8 cellular contexts compared by ENCODE assay signal in the genomic region with DNA sequence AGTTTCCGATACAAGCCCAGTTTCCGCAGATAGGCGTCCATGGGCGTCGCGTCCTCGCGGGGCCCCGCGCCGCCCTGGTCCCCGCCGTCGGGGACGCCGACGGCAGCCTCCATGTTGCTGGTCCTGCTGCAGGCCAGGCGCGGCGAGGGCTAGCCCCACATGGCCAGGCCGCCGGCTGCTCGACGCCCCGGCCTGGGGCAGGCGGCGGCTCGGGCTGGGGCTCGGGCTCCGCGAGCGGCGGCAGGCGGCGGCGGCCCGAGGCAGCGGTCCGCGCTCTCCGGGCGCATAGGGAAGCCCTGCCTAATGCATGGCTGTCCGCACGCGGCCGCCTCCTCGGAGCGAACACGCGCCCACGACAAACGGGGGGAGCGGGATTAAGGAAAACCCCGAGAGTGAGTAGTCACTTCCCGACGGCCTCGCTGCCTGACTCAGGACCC. TPM values are rescaled to one million over a fixed set of nuclear protein-coding genes. Genes with fewer than 3 reads are reported as not detected.
A peak's percentile ranks its signal among the peaks of the same experiment; 100 is the strongest.
DNase-seq lines count a peak whose midpoint lies in the region; ATAC-seq and TF ChIP-seq lines count a peak whose summit lies in the region.
"Not testable (repeated sequence)": the region's sequence is repeated elsewhere in the genome, so short reads cannot be mapped to it uniquely, and the experiment has no call there.

No MANE protein-coding gene starts in this region.

- H3K27ac ChIP-seq in HL-60 (replicated peaks) (peak overlapping the region; percentile 99), SJSA1 (peak overlapping the region; percentile 79), thyroid gland (peak overlapping the region; percentile 97 to 98 (median 98))

- H3K9me3 Mint-ChIP-seq in naive thymus-derived CD8-positive, alpha-beta T cell, result not testable (repeated sequence)

- intact Hi-C loops in thyroid gland (cut with DNase I), result not testable (repeated sequence)

- not testable (repeated sequence) for H3K36me3 ChIP-seq in SJSA1, thyroid gland

- peak overlapping the region; percentile 65 for H3K4me3 ChIP-seq in HL-60 (replicated peaks; ENCODE audit: insufficient read depth, low read length)
- H3K4me3 ChIP-seq in SJSA1, result peak overlapping the region; percentile 68
- peak overlapping the region; percentile 68 for H3K4me3 ChIP-seq in astrocyte of the cerebellum (ENCODE audit: low read depth, low read length)
- peak overlapping the region; percentile 66 to 85 (median 81) for H3K4me3 ChIP-seq in thyroid gland (replicated peaks in 1 of 3)

- H3K4me3 Mint-ChIP-seq in naive thymus-derived CD8-positive, alpha-beta T cell, result peak overlapping the region; percentile 73 to 96 (median 90)

- H3K27me3 ChIP-seq in HL-60 (ENCODE audit: insufficient read depth, poor library complexity, severe bottlenecking); SJSA1 (replicated peaks); thyroid gland: not testable (repeated sequence)

- DNase-seq in GM03348 (ENCODE audit: low spot score) (peak; percentile 21), glomerular visceral epithelial cell (ENCODE audit: extremely low spot score) (peak; percentile 47)
- DNase-seq in HL-60 (ENCODE audit: low read depth in 1 of 2, low spot score in 1 of 2); SJSA1 (ENCODE audit: low read depth in 1 of 2, low spot score in 2 of 2); astrocyte of the cerebellum (ENCODE audit: low read depth); thyroid gland: not testable (repeated sequence)
- DNase-seq in naive thymus-derived CD8-positive, alpha-beta T cell, result peak in 2 of 10 donors; percentile 10 to 63

- H3K27me3 Mint-ChIP-seq in naive thymus-derived CD8-positive, alpha-beta T cell, result not testable (repeated sequence)

- WGBS in thyroid gland, 2 donors, result 0% methylated on average over 28 of the region's 57 CpGs; no CpG with 5 or more reads in 1 of the 2 donors

- peaks cover 13% of the 10 kb centered on the region for H3K4me1 ChIP-seq in SJSA1 (replicated peaks)
- H3K4me1 ChIP-seq in thyroid gland, result peaks cover 32 to 44% of the 10 kb centered on the region in 2 donors

- H3K36me3 Mint-ChIP-seq in naive thymus-derived CD8-positive, alpha-beta T cell, result not testable (repeated sequence)

- TF ChIP-seq POLR2A in thyroid gland (IDR thresholded peaks at IDR 0.05), result not testable (repeated sequence)

- POLR2A ChIA-PET in naive thymus-derived CD8-positive, alpha-beta T cell (lab: Charles Lee), result interaction anchor here (1.2 to 4.0 kb wide), 3 partner anchors 81 to 443 kb away, joined by 4 to 23 read pairs (median 19); a partner anchor contains a TSS

- not testable (repeated sequence) for H3K9me3 ChIP-seq in SJSA1 (replicated peaks); thyroid gland

- TF ChIP-seq CTCF in HL-60 (IDR thresholded peaks at IDR 0.05; ENCODE audit: insufficient read depth, low read length); astrocyte of the cerebellum (IDR thresholded peaks at IDR 0.05; ENCODE audit: low read depth, low read length, missing control alignments); thyroid gland (IDR thresholded peaks at IDR 0.05): not testable (repeated sequence)

- ATAC-seq in GM21576 (IDR thresholded peaks at IDR 0.05; ENCODE audit: unreplicated experiment), result peak; percentile 12
- ATAC-seq in naive thymus-derived CD8-positive, alpha-beta T cell, result peak; percentile 18 to 39

- peak overlapping the region; percentile 72 to 98 (median 95) for H3K27ac Mint-ChIP-seq in naive thymus-derived CD8-positive, alpha-beta T cell

- in situ Hi-C loops in astrocyte of the cerebellum (cut with HindIII; ENCODE audit: low sequenced_read_pairs), result not testable (repeated sequence)

- peaks cover 19 to 53% (median 38%) of the 10 kb centered on the region in 4 donors for H3K4me1 Mint-ChIP-seq in naive thymus-derived CD8-positive, alpha-beta T cell

RNA-seq across cellular contexts. Expression of a gene that starts 0.5 kb away (rescaled TPM):
- 7.8 and 9.0 TPM in 2 replicates for total RNA-seq in SJSA1 (2014; rRNA removed; shearing (Covaris generic))
- 10 to 100 TPM; 56.7 to 61.8 TPM for total RNA-seq in naive thymus-derived CD8-positive, alpha-beta T cell
- polyA plus RNA-seq in naive thymus-derived CD8-positive, alpha-beta T cell, result 10 to 100 TPM; 14.7 to 17.9 (median 14.9) TPM
- total RNA-seq in thyroid gland, result 10 to 100 TPM; 28.5 to 43.7 (median 32.6) TPM
